1 cellular context compared by ENCODE assay signal in genomic region chr9:70413427-70413797, GRCh38.
A peak's percentile ranks its signal among the peaks of the same experiment; 100 is the strongest.
TF ChIP-seq lines count a peak whose summit lies in the region.

No MANE protein-coding gene starts in this region.

TF ChIP-seq in GM12878, 131 proteins besides CTCF, POLR2A, EP300 and RAD21 (continued from another document and continues in another):
- TF ChIP-seq LARP7 (IDR thresholded peaks at IDR 0.05) (peak; percentile 82; the same call in 1 of the 2 replicates), SMC3 (IDR thresholded peaks at IDR 0.05; ENCODE audit: borderline replicate concordance, low read length) (no peak), IRF5 (IDR thresholded peaks at IDR 0.05; ENCODE audit: borderline replicate concordance) (no peak), ATF2 (IDR thresholded peaks at IDR 0.05; ENCODE audit: low read length) (no peak), ATF3 (IDR thresholded peaks at IDR 0.05; ENCODE audit: borderline replicate concordance, extremely low read depth, low read depth, low read length) (no peak), CREM (IDR thresholded peaks at IDR 0.05; ENCODE audit: low read depth) (no peak), CUX1 (IDR thresholded peaks at IDR 0.05; ENCODE audit: insufficient replicate concordance, low read depth, low read length) (no peak), SMAD5 (IDR thresholded peaks at IDR 0.05; ENCODE audit: low read depth) (no peak), KDM1A (IDR thresholded peaks at IDR 0.05; ENCODE audit: borderline replicate concordance) (no peak), MLLT1 (IDR thresholded peaks at IDR 0.05) (no peak), E2F4 (IDR thresholded peaks at IDR 0.05; ENCODE audit: low read depth, low read length) (no peak), USF1 (IDR thresholded peaks at IDR 0.05; ENCODE audit: borderline replicate concordance, extremely low read length, insufficient read depth, low read depth, low read length) (no peak), ELK1 (IDR thresholded peaks at IDR 0.05; ENCODE audit: low read depth, low read length) (no peak), EGR1 (IDR thresholded peaks at IDR 0.05; ENCODE audit: borderline replicate concordance in 1 of 2, low read depth in 2 of 2, low read length in 2 of 2) (peak in 1 of 2 experiments; percentile 6; a peak in 1 of 3 replicates), BCLAF1 (IDR thresholded peaks at IDR 0.05) (no peak), IRF4 (IDR thresholded peaks at IDR 0.05; ENCODE audit: low read depth, low read length) (no peak), SMAD1 (IDR thresholded peaks at IDR 0.05; ENCODE audit: low read depth, partially characterized antibody) (no peak), NKRF (conservative IDR thresholded peaks at IDR 0.05) (peak; percentile 43; the same call in 1 of the 2 replicates), CBFB (IDR thresholded peaks at IDR 0.05; ENCODE audit: low read depth) (no peak), RAD51 (IDR thresholded peaks at IDR 0.05) (no peak), GATAD2B (conservative IDR thresholded peaks at IDR 0.05; ENCODE audit: low read depth) (peak; percentile 73; the same call in 1 of the 2 replicates), ZBTB4 (CRISPR knock-in tag; IDR thresholded peaks at IDR 0.05) (no peak), RB1 (IDR thresholded peaks at IDR 0.05; ENCODE audit: borderline replicate concordance) (no peak), BHLHE40 (IDR thresholded peaks at IDR 0.05; ENCODE audit: borderline replicate concordance in 1 of 2, low read depth in 2 of 2, low read length in 1 of 2) (peak in 1 of 2 experiments; percentile 65; a peak in 2 of 4 replicates), IKZF1 (conservative IDR thresholded peaks at IDR 0.05) (peak; percentile 94), NFYA (IDR thresholded peaks at IDR 0.05; ENCODE audit: borderline replicate concordance, low read depth, low read length) (no peak), MXI1 (IDR thresholded peaks at IDR 0.05; ENCODE audit: low read depth, low read length) (peak; percentile 23; the same call in 1 of the 2 replicates), POLR2AphosphoS5 (IDR thresholded peaks at IDR 0.05; ENCODE audit: low read length) (no peak)
